20 cellular contexts compared by ENCODE assay signal in the genomic region with DNA sequence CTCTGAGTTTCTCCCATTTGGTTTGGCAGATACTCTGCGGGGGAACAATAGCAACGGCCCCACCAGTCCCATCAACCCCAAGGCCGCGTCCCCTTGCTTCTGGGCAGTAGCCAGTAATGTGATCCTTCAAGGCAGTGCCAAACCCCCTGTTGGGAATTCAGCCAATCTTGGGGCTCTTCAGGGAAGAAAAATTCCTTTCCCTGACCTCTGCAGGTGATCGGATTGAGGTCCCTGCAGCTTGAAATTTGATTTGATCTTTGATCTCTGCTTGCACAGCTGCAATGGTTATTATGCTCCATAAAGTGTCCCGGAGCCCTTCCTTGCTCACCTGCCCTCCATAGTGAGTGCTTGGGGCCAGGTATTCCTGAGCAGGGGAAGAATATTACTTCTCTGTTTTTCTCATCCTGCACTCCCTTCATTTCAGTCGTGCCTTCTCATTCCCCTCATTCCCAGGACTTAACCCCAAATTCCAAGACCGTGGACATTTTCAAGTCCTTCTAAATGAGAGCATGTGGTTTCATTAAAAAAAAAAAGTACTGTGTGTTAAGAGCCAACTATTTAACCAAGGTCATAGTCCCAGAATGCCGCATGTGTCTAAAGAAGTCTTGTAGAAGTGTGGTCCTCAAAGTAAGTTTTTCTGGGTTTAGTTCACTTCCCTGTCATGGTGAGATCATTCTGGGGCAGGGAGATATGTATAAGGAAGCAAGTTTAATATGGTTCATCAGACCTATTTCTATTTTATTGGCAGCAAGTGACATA. TPM values are rescaled to one million over a fixed set of nuclear protein-coding genes. Genes with fewer than 3 reads are reported as not detected.
A peak's percentile ranks its signal among the peaks of the same experiment; 100 is the strongest.
DNase-seq lines count a peak whose midpoint lies in the region; ATAC-seq and TF ChIP-seq lines count a peak whose summit lies in the region.
"Had no signal": no experiment of that assay in that cellular context is flagged by ENCODE, and none has a peak within 500 bp of the region (broad histone marks: within the 10 kb centered on the region; RNA-seq: fewer than 3 reads in every experiment).

No MANE protein-coding gene starts in this region.

- no peak overlapping the region for H3K4me2 ChIP-seq in IMR-90 (ENCODE audit: low read depth, low read length)

- CTCF ChIA-PET in IMR-90 (lab: Yijun Ruan, JAX): interaction anchor here (0.6 kb wide), 1 partner anchor 87 kb away, joined by 7 read pairs; no protein-coding TSS in a partner anchor

- no peak overlapping the region for H4K8ac ChIP-seq in IMR-90 (ENCODE audit: low read depth in 2 of 2, low read length in 2 of 2)

- H4K20me1 ChIP-seq in IMR-90 (ENCODE audit: insufficient read depth, low read length): no peaks in the 10 kb centered on the region

- dilution Hi-C loops in IMR-90 (cut with HindIII; ENCODE audit: low sequenced_read_pairs, unreplicated experiment): no loop called here

- H2BK120ac ChIP-seq in IMR-90 (ENCODE audit: low read depth, low read length): no peak overlapping the region

- TF ChIP-seq RAD21 in IMR-90 (IDR thresholded peaks at IDR 0.05; ENCODE audit: low read length): no peak

- H3K14ac ChIP-seq in IMR-90 (replicated peaks; ENCODE audit: low read depth, low read length): no peak overlapping the region

- no peak overlapping the region for H2BK15ac ChIP-seq in IMR-90 (ENCODE audit: low read depth, low read length)

- H3K4ac ChIP-seq in IMR-90 (ENCODE audit: low read depth, low read length): no peak overlapping the region

- in situ Hi-C loops in IMR-90 (cut with MboI; ENCODE audit: low sequenced_read_pairs): no loop called here

- no peak overlapping the region for H4K5ac ChIP-seq in IMR-90 (ENCODE audit: low read depth, low read length)

- no peak overlapping the region for H2BK5ac ChIP-seq in IMR-90 (ENCODE audit: low read depth, low read length, poor library complexity, severe bottlenecking)

- no peak overlapping the region for H3K4me3 Mint-ChIP-seq in stimulated activated naive CD8-positive, alpha-beta T cell treated with anti-CD3 and anti-CD28 coated beads, Interleukin-15, amount 100 ng/mL, for 72 hours
- H3K4me3 Mint-ChIP-seq: activated naive CD4-positive, alpha-beta T cell treated with anti-CD3 and anti-CD28 coated beads for 36 hours; CD4-positive, alpha-beta memory T cell; T-cell had no signal

- no peak overlapping the region for H2BK20ac ChIP-seq in IMR-90 (ENCODE audit: low read depth, low read length)

- H2AFZ ChIP-seq in IMR-90 (replicated peaks; ENCODE audit: low read length, poor library complexity): no peak overlapping the region

- POLR2A ChIA-PET in IMR-90 (lab: Charles Lee; ENCODE audit: unreplicated experiment): no interaction called here

- H3K4me1 ChIP-seq in IMR-90 (ENCODE audit: control insufficient read depth, insufficient read depth, low read length): no peaks in the 10 kb centered on the region; the same call in 1 of the 2 replicates
- H3K4me1 ChIP-seq in SJCRH30: peaks cover 57% of the 10 kb centered on the region
- H3K4me1 ChIP-seq: gastrocnemius medialis had no signal

- H3K4me1 Mint-ChIP-seq in stimulated activated naive CD8-positive, alpha-beta T cell treated with anti-CD3 and anti-CD28 coated beads, Interleukin-15, amount 100 ng/mL, for 72 hours: no peaks in the 10 kb centered on the region
- H3K4me1 Mint-ChIP-seq: CD4-positive, alpha-beta memory T cell; T-cell had no signal

- H3K9me1 ChIP-seq in IMR-90 (ENCODE audit: insufficient read depth, low read length): no peaks in the 10 kb centered on the region

- no peak overlapping the region for H2AK9ac ChIP-seq in IMR-90 (replicated peaks; ENCODE audit: low read depth, low read length, poor library complexity)

- no peaks in the 10 kb centered on the region for H3K79me1 ChIP-seq in IMR-90 (ENCODE audit: low read depth in 1 of 2, low read length in 2 of 2)

- peak; percentile 19 for DNase-seq in COLO668 (lab: John Stamatoyannopoulos, UW; ENCODE audit: unreplicated experiment)
- peak; percentile 77 for DNase-seq in IMR-90
- peak; percentile 84 to 91 for DNase-seq in SJCRH30
- peak; percentile 37 to 51 for DNase-seq in left colon
- no peak for DNase-seq in SK-N-DZ (ENCODE audit: low spot score)
- DNase-seq in stimulated activated naive CD8-positive, alpha-beta T cell treated with anti-CD3 and anti-CD28 coated beads, Interleukin-15, amount 100 ng/mL, for 72 hours: no peak
- DNase-seq in UCSD-AML1 (lab: John Stamatoyannopoulos, UW; ENCODE audit: unreplicated experiment): no peak
- no peak for DNase-seq in activated naive CD4-positive, alpha-beta T cell treated with anti-CD3 and anti-CD28 coated beads, Interleukin-2, amount 50 U/mL, for 72 hours (ENCODE audit: low spot score in 2 of 2)
- DNase-seq: activated CD4-positive, alpha-beta T cell treated with anti-CD3 and anti-CD28 coated beads, Interleukin-2, amount 50 U/mL, for 4 hours; activated naive CD4-positive, alpha-beta T cell treated with anti-CD3 and anti-CD28 coated beads for 36 hours; activated T-cell treated with anti-CD3 and anti-CD28 coated beads for 4 hours; CD4-positive, alpha-beta memory T cell; dermis blood vessel endothelial cell; gastrocnemius medialis; KBM-7; NCI-H226; right cardiac atrium; stimulated activated naive CD4-positive, alpha-beta T cell; T-cell; trophoblast cell had no signal

- H3K23ac ChIP-seq in IMR-90 (ENCODE audit: low read depth, low read length): no peak overlapping the region

- H3K27me3 Mint-ChIP-seq in stimulated activated naive CD8-positive, alpha-beta T cell treated with anti-CD3 and anti-CD28 coated beads, Interleukin-15, amount 100 ng/mL, for 72 hours: no peaks in the 10 kb centered on the region

- peaks cover 0 to 5% of the 10 kb centered on the region in 2 donors for H3K36me3 Mint-ChIP-seq in activated naive CD4-positive, alpha-beta T cell treated with anti-CD3 and anti-CD28 coated beads, Interleukin-2, amount 50 U/mL, for 72 hours
- H3K36me3 Mint-ChIP-seq: CD4-positive, alpha-beta memory T cell; T-cell had no signal

- H3K27ac Mint-ChIP-seq in stimulated activated naive CD8-positive, alpha-beta T cell treated with anti-CD3 and anti-CD28 coated beads, Interleukin-15, amount 100 ng/mL, for 72 hours: no peak overlapping the region
- H3K27ac Mint-ChIP-seq in activated naive CD4-positive, alpha-beta T cell treated with anti-CD3 and anti-CD28 coated beads, Interleukin-2, amount 50 U/mL, for 72 hours: no peak overlapping the region
- H3K27ac Mint-ChIP-seq: activated naive CD4-positive, alpha-beta T cell treated with anti-CD3 and anti-CD28 coated beads for 36 hours; CD4-positive, alpha-beta memory T cell; T-cell had no signal

- H3K56ac ChIP-seq in IMR-90 (ENCODE audit: extremely low read depth, insufficient read depth, low read length): no peak overlapping the region

- H3K36me3 ChIP-seq in IMR-90 (ENCODE audit: control insufficient read depth, insufficient read depth, low read length): no peaks in the 10 kb centered on the region
- no peaks in the 10 kb centered on the region for H3K36me3 ChIP-seq in SJCRH30
- H3K36me3 ChIP-seq: gastrocnemius medialis had no signal

- no peak overlapping the region for H3K4me3 ChIP-seq in IMR-90 (ENCODE audit: insufficient read depth, low read depth, low read length)
- peak overlapping the region; percentile 21 for H3K4me3 ChIP-seq in SJCRH30
- H3K4me3 ChIP-seq: gastrocnemius medialis had no signal

- H3K27me3 ChIP-seq in IMR-90 (ENCODE audit: control insufficient read depth, insufficient read depth, low read length) (no peaks in the 10 kb centered on the region; the same call in 1 of the 2 replicates), SJCRH30 (no peaks in the 10 kb centered on the region)

- ATAC-seq in IMR-90 (ENCODE audit: low read depth): no peak
- ATAC-seq in left colon: peak; percentile 92
- no peak for ATAC-seq in stimulated activated naive CD8-positive, alpha-beta T cell treated with anti-CD3 and anti-CD28 coated beads, Interleukin-15, amount 100 ng/mL, for 72 hours
- no peak for ATAC-seq in activated naive CD4-positive, alpha-beta T cell treated with anti-CD3 and anti-CD28 coated beads, Interleukin-2, amount 50 U/mL, for 72 hours
- ATAC-seq: gastrocnemius medialis, right cardiac atrium, T-cell had no signal

- H3K9me3 Mint-ChIP-seq in stimulated activated naive CD8-positive, alpha-beta T cell treated with anti-CD3 and anti-CD28 coated beads, Interleukin-15, amount 100 ng/mL, for 72 hours: peaks cover 12 to 17% of the 10 kb centered on the region in 2 donors
- peaks cover 10 to 11% of the 10 kb centered on the region in 2 donors for H3K9me3 Mint-ChIP-seq in activated naive CD4-positive, alpha-beta T cell treated with anti-CD3 and anti-CD28 coated beads, Interleukin-2, amount 50 U/mL, for 72 hours

- no TSS peak for BruUV-seq in IMR-90 (replicated peaks; lab: Mats Ljungman, UMichigan)

- no peak overlapping the region for H3K18ac ChIP-seq in IMR-90 (ENCODE audit: low read depth, low read length)

- intact Hi-C loops in IMR-90 (cut with micrococcal nuclease): no loop called here
- intact Hi-C loops in left colon (cut with DNase I, micrococcal nuclease): no loop called here

- no peak overlapping the region for H3K9ac ChIP-seq in IMR-90 (ENCODE audit: low read depth, low read length)

- no peak for TF ChIP-seq POLR2A in IMR-90 (IDR thresholded peaks at IDR 0.05; ENCODE audit: low read depth, low read length)

- no peak overlapping the region for H3K27ac ChIP-seq in IMR-90 (ENCODE audit: insufficient read depth, low read length)
- H3K27ac ChIP-seq in SJCRH30: peak overlapping the region; percentile 85
- H3K27ac ChIP-seq: gastrocnemius medialis had no signal

- no peak overlapping the region for H4K91ac ChIP-seq in IMR-90 (ENCODE audit: insufficient read depth, low read depth, low read length)

- H2AK5ac ChIP-seq in IMR-90 (ENCODE audit: low read depth, low read length): no peak overlapping the region

- no peak for TF ChIP-seq CTCF in IMR-90 (conservative IDR thresholded peaks at IDR 0.05; ENCODE audit: low read depth, low read length)

- no peaks in the 10 kb centered on the region for H3K9me3 ChIP-seq in IMR-90 (ENCODE audit: control insufficient read depth, insufficient read depth, low read length)
- H3K9me3 ChIP-seq in SJCRH30 (replicated peaks): no peaks in the 10 kb centered on the region
- H3K9me3 ChIP-seq: gastrocnemius medialis had no signal

- no CpG with 5 or more reads among the region's 9 CpGs for WGBS in IMR-90 (ENCODE audit: extremely low coverage in 2 of 2, insufficient read length in 1 of 2), 2 experiments

TF ChIP-seq in IMR-90, 13 proteins besides CTCF, POLR2A, EP300 and RAD21 (continues in another document):
- no peak for TF ChIP-seq BHLHE40 (IDR thresholded peaks at IDR 0.05; ENCODE audit: low read depth, low read length)
- no peak for TF ChIP-seq SMC3 (IDR thresholded peaks at IDR 0.05; ENCODE audit: low read depth, low read length)
- no peak for TF ChIP-seq MAFK (IDR thresholded peaks at IDR 0.05; ENCODE audit: low read depth, low read length)

RNA-seq across cellular contexts. Expression of a gene that starts 56.3 kb away (rescaled TPM):
- 4.1 and 8.3 TPM in 2 replicates for total RNA-seq in IMR-90 (2012; rRNA removed)
- polyA plus RNA-seq in IMR-90 (2012; rRNA removed): 12.7 and 17.6 TPM in 2 replicates
- 12.5 and 21.1 TPM in 2 replicates for polyA plus RNA-seq in IMR-90 (2012; cell fraction: cytosol; rRNA removed)
- polyA plus RNA-seq in IMR-90 (2012; cell fraction: nucleus; rRNA removed; ENCODE audit: low replicate concordance): 31.6 and 43.9 TPM in 2 replicates
- 104 and 105 TPM in 2 replicates for total RNA-seq in SJCRH30 (2014; rRNA removed; shearing (Covaris generic))
- total RNA-seq in left colon: 10 to 100 TPM; 41.1 to 49.7 TPM
- 0.27 and 1.4 TPM in 2 replicates for polyA plus RNA-seq in SK-N-DZ (2014; cell fraction: cytosol; rRNA removed)
- 0.33 and 0.51 TPM in 2 replicates for polyA plus RNA-seq in SK-N-DZ (2014; cell fraction: nucleus; rRNA removed)
- not detected for total RNA-seq in activated naive CD4-positive, alpha-beta T cell treated with anti-CD3 and anti-CD28 coated beads, Interleukin-2, amount 50 U/mL, for 72 hours
- total RNA-seq: activated naive CD4-positive, alpha-beta T cell treated with anti-CD3 and anti-CD28 coated beads for 36 hours; CD4-positive, alpha-beta memory T cell had no signal
- polyA plus RNA-seq: CD4-positive, alpha-beta memory T cell had no signal

Comparison
In these comparisons a context has a peak if more than half of its experiments do, and no peak if none do; other contexts are left out.
1. DNase-seq: peak in COLO668 (single experiment), IMR-90 (single experiment), SJCRH30 (2 of 2) and left colon (2 of 2); none in SK-N-DZ (single experiment), stimulated activated naive CD8-positive, alpha-beta T cell treated with anti-CD3 and anti-CD28 coated beads, Interleukin-15, amount 100 ng/mL, for 72 hours (0 of 2), UCSD-AML1 (single experiment) and activated naive CD4-positive, alpha-beta T cell treated with anti-CD3 and anti-CD28 coated beads, Interleukin-2, amount 50 U/mL, for 72 hours (0 of 2).